ENCODE assay signal across 22 cellular contexts in the genomic region with DNA sequence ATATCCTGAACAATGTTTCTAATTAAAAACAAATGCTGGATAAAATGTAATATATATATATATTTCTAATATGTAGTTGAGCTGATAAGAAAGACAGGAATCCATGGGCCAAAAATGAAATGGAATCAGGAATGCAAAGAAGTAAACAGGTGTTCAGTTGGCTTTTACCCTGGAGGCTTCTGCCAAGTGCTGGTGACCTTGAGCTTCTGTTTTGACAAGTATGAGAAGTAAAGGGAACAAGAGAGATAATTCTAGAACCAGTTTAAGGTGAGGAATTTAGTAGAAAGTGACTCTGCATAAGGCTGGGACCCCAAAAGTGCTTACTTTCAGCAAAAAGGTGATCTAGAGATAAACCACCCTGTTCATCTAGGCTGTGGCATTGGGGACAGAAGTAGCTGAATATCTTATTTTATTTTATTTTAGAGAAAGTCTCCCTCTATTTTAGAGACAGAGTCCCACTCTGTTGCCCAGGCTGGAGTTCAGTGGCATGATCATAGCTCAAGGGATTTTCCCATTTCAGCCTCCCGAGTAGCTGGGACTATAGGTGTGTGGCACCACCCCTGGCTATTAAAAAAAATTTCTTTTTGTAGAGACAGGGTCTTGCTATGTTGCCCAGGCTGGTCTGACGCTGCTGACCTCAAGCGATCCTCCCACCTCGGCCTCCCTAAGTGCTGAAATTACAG. TPM values are rescaled to one million over a fixed set of nuclear protein-coding genes. Genes with fewer than 3 reads are reported as not detected.
DNase-seq lines count a peak whose midpoint lies in the region; ATAC-seq, FAIRE-seq and TF ChIP-seq lines count a peak whose summit lies in the region.
"Had no signal": no experiment of that assay in that cellular context is flagged by ENCODE, and none has a peak within 500 bp of the region (broad histone marks: within the 10 kb centered on the region; RNA-seq: fewer than 3 reads in every experiment).

No MANE protein-coding gene starts in this region.

- H3K4me1 Mint-ChIP-seq in neural progenitor cell = no peaks in the 10 kb centered on the region
- H3K4me1 Mint-ChIP-seq: B cell, GM23338, H9 had no signal

- H3K4me3 ChIP-seq in body of pancreas (no peak overlapping the region), pancreas (no peak overlapping the region), neural progenitor cell (no peak overlapping the region)
- H3K4me3 ChIP-seq: BLaER1, GM12878, GM23338 had no signal

- H3F3A ChIP-seq in neural progenitor cell (ENCODE audit: low read depth) = no peaks in the 10 kb centered on the region

- DNase-seq in G401 (ENCODE audit: low spot score) (peak; percentile 4), body of pancreas (peak; percentile 68 to 87 (median 78)), pancreas (peak in 4 of 6 donors; percentile 53 to 79 (median 78)), neural progenitor cell (ENCODE audit: low spot score) (no peak), left colon (no peak), NCI-H526 treated with DMSO at 0.1 percent for 48 hours (lab: John Stamatoyannopoulos, UW) (no peak)
- DNase-seq: Caco-2; CD4-positive, CD25-positive, alpha-beta regulatory T cell; CD8-positive, alpha-beta T cell; DMS153; DND-41; GDM1; H9 had no signal

- in situ Hi-C loops in G401 (cut with HindIII; ENCODE audit: low sequenced_read_pairs) = no loop called here

- no peaks in the 10 kb centered on the region for H4K20me1 ChIP-seq in neural progenitor cell (ENCODE audit: low read depth)

- H3K27ac ChIP-seq in body of pancreas (peak overlapping the region in 3 of 4 donors; percentile 58 to 77 (median 68)), pancreas (peak overlapping the region in 2 of 4 donors; percentile 84 to 87), neural progenitor cell (no peak overlapping the region)
- H3K27ac ChIP-seq: 22Rv1, BLaER1, C4-2B had no signal

- H3K4me1 ChIP-seq in body of pancreas (peaks cover 31% of the 10 kb centered on the region), pancreas (peaks cover 0 to 13% (median 13%) of the 10 kb centered on the region in 3 donors), neural progenitor cell (no peaks in the 10 kb centered on the region)
- H3K4me1 ChIP-seq: BLaER1, Caco-2 had no signal

- TF ChIP-seq POLR2A in body of pancreas (IDR thresholded peaks at IDR 0.05) = no peak

- ATAC-seq in body of pancreas (peak; percentile 95), pancreas (peak; percentile 91 to 96 (median 95)), left colon (no peak)
- ATAC-seq: CD8-positive, alpha-beta T cell; GM12878; GM23338; HCT116 had no signal

- no peaks in the 10 kb centered on the region for H3K79me2 ChIP-seq in neural progenitor cell (ENCODE audit: low read depth)

- H3K36me3 ChIP-seq in body of pancreas (replicated peaks in 1 of 2; ENCODE audit: insufficient read depth in 1 of 2, low read depth in 2 of 2) (no peaks in the 10 kb centered on the region), pancreas (no peaks in the 10 kb centered on the region), neural progenitor cell (peaks cover 12% of the 10 kb centered on the region)

- no peaks in the 10 kb centered on the region for H3K9me3 Mint-ChIP-seq in neural progenitor cell
- H3K9me3 Mint-ChIP-seq: CD8-positive, alpha-beta T cell; GM23338; H9 had no signal

- H2AFZ ChIP-seq in neural progenitor cell (replicated peaks) = no peak overlapping the region
- H2AFZ ChIP-seq: GM23338 had no signal

- WGBS in body of pancreas, 2 donors = 73 to 77% methylated on average over 3 to 4 of the region's 4 CpGs
- 77 to 79% methylated on average over 4 of the region's 4 CpGs for WGBS in pancreas, 2 donors

- no peak for FAIRE-seq in pancreas (lab: Jason Lieb, UNC)
- FAIRE-seq: A204.1, GM12878, GM18507 had no signal

- no peak overlapping the region for H3K4me3 Mint-ChIP-seq in neural progenitor cell
- H3K4me3 Mint-ChIP-seq: B cell; CD4-positive, CD25-positive, alpha-beta regulatory T cell; CD8-positive, alpha-beta T cell; GM23338; H9 had no signal

- no peak overlapping the region for H3K4me2 ChIP-seq in neural progenitor cell
- H3K4me2 ChIP-seq: BLaER1, GM23338 had no signal

- intact Hi-C loops in body of pancreas (cut with DNase I) = no loop called here
- intact Hi-C loops in pancreas (cut with DNase I) = no loop called here
- intact Hi-C loops in left colon (cut with DNase I, micrococcal nuclease) = no loop called here

- no peak for TF ChIP-seq CTCF in body of pancreas (IDR thresholded peaks at IDR 0.05)
- TF ChIP-seq CTCF in pancreas (IDR thresholded peaks at IDR 0.05) = no peak
- no peak for TF ChIP-seq CTCF in neural progenitor cell (IDR thresholded peaks at IDR 0.05)

- H3K9me3 ChIP-seq in body of pancreas (no peaks in the 10 kb centered on the region), pancreas (no peaks in the 10 kb centered on the region), neural progenitor cell (ENCODE audit: low read depth) (no peaks in the 10 kb centered on the region)
- H3K9me3 ChIP-seq: BLaER1, Caco-2 had no signal

- H3K27ac Mint-ChIP-seq in neural progenitor cell = no peak overlapping the region
- H3K27ac Mint-ChIP-seq: B cell; CD8-positive, alpha-beta T cell; GM23338; H9 had no signal

- H3K27me3 Mint-ChIP-seq in neural progenitor cell (ENCODE audit: insufficient read depth, low read depth) = no peaks in the 10 kb centered on the region
- H3K27me3 Mint-ChIP-seq: B cell; CD4-positive, CD25-positive, alpha-beta regulatory T cell had no signal

- no peak overlapping the region for H3K9ac ChIP-seq in neural progenitor cell
- H3K9ac ChIP-seq: BLaER1 had no signal

- H3K36me3 Mint-ChIP-seq in neural progenitor cell = peaks cover 22% of the 10 kb centered on the region

- H3K27me3 ChIP-seq in body of pancreas (no peaks in the 10 kb centered on the region), pancreas (no peaks in the 10 kb centered on the region), neural progenitor cell (no peaks in the 10 kb centered on the region)
- H3K27me3 ChIP-seq: BLaER1 had no signal

RNA-seq across cellular contexts. Expression of a gene that starts 27.0 kb away (rescaled TPM):
- 7.6 and 16.5 TPM in 2 replicates for total RNA-seq in G401 (2014; rRNA removed; shearing (Covaris generic))
- 10 to 100 TPM; 12.7 to 14.5 TPM for total RNA-seq in body of pancreas
- 10 to 100 TPM; 14.2 to 19.6 (median 16.4) TPM for total RNA-seq in pancreas
- polyA plus RNA-seq in pancreas = 1 to 10 TPM; 3.9 to 6.6 TPM
- total RNA-seq in neural progenitor cell (ENCODE audit: low replicate concordance) = 15.8 and 21.0 TPM in 2 replicates
- 10 to 100 TPM; 21.2 to 26.9 TPM for total RNA-seq in left colon

RNA-seq across cellular contexts. Expression of a gene that starts 42.8 kb away (rescaled TPM):
- 65.3 and 86.5 TPM in 2 replicates for total RNA-seq in G401 (2014; rRNA removed; shearing (Covaris generic))
- total RNA-seq in body of pancreas (10 to 100 TPM; 33.2 to 47.8 TPM), pancreas (10 to 100 TPM; 12.3 to 19.9 (median 14.7) TPM), neural progenitor cell (ENCODE audit: low replicate concordance) (61.5 and 85.2 TPM in 2 replicates), left colon (10 to 100 TPM; 30.5 to 31.4 TPM)
- 10 to 100 TPM in 1 of 2 donors, 1 to 10 TPM in 1; 7.2 to 11.2 TPM for polyA plus RNA-seq in pancreas

Comparison
In these comparisons a context has a peak if more than half of its experiments do, and no peak if none do; other contexts are left out.
1. DNase-seq: peak in G401 (single experiment), body of pancreas (4 of 4) and pancreas (4 of 6); none in neural progenitor cell (single experiment), left colon (0 of 2) and NCI-H526 treated with DMSO at 0.1 percent for 48 hours (single experiment).